3 cellular contexts compared by ENCODE assay signal in the genomic region with DNA sequence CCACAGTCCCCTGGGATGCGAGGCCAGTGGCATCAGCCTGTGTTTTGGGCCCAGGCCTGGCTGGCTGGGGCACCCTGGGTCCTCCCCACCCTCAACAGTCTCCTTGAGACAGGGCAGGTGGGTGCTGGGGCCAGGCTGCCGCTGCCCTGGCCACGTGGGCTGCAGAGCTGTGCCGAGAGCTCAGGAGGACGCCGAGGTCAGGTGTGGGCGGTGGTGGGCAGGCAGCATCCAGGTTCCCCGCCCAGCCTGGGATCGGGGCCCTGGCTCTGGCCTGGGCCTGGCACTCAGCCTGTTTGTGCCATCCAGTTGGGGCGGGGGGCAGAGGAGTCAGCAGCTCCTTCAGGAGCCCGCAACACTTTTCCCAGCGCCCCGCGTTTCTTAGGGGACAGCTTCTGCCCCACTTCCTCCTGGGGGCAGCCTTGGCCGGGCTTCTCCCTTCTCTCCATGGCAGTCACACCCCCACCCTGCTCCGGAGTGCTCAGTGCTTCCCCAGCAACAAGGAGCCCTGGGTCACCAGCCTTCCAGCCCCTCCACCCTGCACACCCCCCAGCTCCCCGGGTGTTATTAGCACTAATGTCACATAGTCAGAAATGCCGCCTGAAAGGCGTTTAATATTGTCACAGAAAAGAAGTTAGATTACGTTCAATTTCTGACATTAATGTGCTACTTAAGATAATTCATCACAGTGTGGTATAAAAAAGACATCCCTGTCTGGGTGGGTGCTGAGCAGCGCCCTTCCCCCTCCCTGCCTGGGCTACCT.
TF ChIP-seq lines count a peak whose summit lies in the region.

No MANE protein-coding gene starts in this region.

TF ChIP-seq in SK-N-SH, 30 proteins besides CTCF, POLR2A, EP300 and RAD21:
- TF ChIP-seq, protein P1, sequence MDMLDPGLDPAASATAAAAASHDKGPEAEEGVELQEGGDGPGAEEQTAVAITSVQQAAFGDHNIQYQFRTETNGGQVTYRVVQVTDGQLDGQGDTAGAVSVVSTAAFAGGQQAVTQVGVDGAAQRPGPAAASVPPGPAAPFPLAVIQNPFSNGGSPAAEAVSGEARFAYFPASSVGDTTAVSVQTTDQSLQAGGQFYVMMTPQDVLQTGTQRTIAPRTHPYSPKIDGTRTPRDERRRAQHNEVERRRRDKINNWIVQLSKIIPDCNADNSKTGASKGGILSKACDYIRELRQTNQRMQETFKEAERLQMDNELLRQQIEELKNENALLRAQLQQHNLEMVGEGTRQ (IDR thresholded peaks at IDR 0.05; ENCODE audit: borderline replicate concordance, low read depth, low read length): no peak
- TF ChIP-seq YY1 (IDR thresholded peaks at IDR 0.05; ENCODE audit: low read depth): no peak
- TF ChIP-seq, protein P2, sequence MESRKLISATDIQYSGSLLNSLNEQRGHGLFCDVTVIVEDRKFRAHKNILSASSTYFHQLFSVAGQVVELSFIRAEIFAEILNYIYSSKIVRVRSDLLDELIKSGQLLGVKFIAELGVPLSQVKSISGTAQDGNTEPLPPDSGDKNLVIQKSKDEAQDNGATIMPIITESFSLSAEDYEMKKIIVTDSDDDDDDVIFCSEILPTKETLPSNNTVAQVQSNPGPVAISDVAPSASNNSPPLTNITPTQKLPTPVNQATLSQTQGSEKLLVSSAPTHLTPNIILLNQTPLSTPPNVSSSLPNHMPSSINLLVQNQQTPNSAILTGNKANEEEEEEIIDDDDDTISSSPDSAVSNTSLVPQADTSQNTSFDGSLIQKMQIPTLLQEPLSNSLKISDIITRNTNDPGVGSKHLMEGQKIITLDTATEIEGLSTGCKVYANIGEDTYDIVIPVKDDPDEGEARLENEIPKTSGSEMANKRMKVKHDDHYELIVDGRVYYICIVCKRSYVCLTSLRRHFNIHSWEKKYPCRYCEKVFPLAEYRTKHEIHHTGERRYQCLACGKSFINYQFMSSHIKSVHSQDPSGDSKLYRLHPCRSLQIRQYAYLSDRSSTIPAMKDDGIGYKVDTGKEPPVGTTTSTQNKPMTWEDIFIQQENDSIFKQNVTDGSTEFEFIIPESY (IDR thresholded peaks at IDR 0.05; ENCODE audit: borderline replicate concordance, low read depth): no peak
- no peak for TF ChIP-seq CHD2 (IDR thresholded peaks at IDR 0.05; ENCODE audit: low read length, partially characterized antibody)
- no peak for TF ChIP-seq GABPA (IDR thresholded peaks at IDR 0.05; ENCODE audit: low read depth)
- TF ChIP-seq FOSL2 (IDR thresholded peaks at IDR 0.05; ENCODE audit: borderline replicate concordance, low read depth): no peak
- TF ChIP-seq TCF12 (IDR thresholded peaks at IDR 0.05): no peak
- TF ChIP-seq MEF2A (IDR thresholded peaks at IDR 0.05; ENCODE audit: borderline replicate concordance, low read depth): no peak
- no peak for TF ChIP-seq FOXJ3 (CRISPR knock-in tag; IDR thresholded peaks at IDR 0.05)
- TF ChIP-seq, protein P3, sequence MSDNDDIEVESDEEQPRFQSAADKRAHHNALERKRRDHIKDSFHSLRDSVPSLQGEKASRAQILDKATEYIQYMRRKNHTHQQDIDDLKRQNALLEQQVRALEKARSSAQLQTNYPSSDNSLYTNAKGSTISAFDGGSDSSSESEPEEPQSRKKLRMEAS (IDR thresholded peaks at IDR 0.05; ENCODE audit: low read depth): no peak
- no peak for TF ChIP-seq NFIC (IDR thresholded peaks at IDR 0.05; ENCODE audit: borderline replicate concordance)
- no peak for TF ChIP-seq SIN3A (IDR thresholded peaks at IDR 0.05; ENCODE audit: borderline replicate concordance, low read depth, low read length)
- TF ChIP-seq NRF1 (IDR thresholded peaks at IDR 0.05; ENCODE audit: low read depth, low read length): no peak

TF ChIP-seq in SK-N-SH treated with all-trans-retinoic acid at 6 μM for 48 hours, 23 proteins besides CTCF, POLR2A, EP300 and RAD21 (continues in another document):
- TF ChIP-seq, protein P4, sequence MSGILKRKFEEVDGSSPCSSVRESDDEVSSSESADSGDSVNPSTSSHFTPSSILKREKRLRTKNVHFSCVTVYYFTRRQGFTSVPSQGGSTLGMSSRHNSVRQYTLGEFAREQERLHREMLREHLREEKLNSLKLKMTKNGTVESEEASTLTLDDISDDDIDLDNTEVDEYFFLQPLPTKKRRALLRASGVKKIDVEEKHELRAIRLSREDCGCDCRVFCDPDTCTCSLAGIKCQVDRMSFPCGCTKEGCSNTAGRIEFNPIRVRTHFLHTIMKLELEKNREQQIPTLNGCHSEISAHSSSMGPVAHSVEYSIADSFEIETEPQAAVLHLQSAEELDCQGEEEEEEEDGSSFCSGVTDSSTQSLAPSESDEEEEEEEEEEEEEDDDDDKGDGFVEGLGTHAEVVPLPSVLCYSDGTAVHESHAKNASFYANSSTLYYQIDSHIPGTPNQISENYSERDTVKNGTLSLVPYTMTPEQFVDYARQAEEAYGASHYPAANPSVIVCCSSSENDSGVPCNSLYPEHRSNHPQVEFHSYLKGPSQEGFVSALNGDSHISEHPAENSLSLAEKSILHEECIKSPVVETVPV (CRISPR knock-in tag; IDR thresholded peaks at IDR 0.05): no peak
- no peak for TF ChIP-seq ZC3H10 (CRISPR knock-in tag; IDR thresholded peaks at IDR 0.05)
- TF ChIP-seq, protein P5, sequence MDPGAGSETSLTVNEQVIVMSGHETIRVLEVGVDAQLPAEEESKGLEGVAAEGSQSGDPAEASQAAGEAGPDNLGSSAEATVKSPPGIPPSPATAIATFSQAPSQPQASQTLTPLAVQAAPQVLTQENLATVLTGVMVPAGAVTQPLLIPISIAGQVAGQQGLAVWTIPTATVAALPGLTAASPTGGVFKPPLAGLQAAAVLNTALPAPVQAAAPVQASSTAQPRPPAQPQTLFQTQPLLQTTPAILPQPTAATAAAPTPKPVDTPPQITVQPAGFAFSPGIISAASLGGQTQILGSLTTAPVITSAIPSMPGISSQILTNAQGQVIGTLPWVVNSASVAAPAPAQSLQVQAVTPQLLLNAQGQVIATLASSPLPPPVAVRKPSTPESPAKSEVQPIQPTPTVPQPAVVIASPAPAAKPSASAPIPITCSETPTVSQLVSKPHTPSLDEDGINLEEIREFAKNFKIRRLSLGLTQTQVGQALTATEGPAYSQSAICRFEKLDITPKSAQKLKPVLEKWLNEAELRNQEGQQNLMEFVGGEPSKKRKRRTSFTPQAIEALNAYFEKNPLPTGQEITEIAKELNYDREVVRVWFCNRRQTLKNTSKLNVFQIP (CRISPR knock-in tag; IDR thresholded peaks at IDR 0.05; ENCODE audit: borderline replicate concordance, low read depth): no peak
- TF ChIP-seq OSR1 (CRISPR knock-in tag; IDR thresholded peaks at IDR 0.05): no peak
- TF ChIP-seq ZFP30 (CRISPR knock-in tag; IDR thresholded peaks at IDR 0.05): no peak
- TF ChIP-seq, protein P6, sequence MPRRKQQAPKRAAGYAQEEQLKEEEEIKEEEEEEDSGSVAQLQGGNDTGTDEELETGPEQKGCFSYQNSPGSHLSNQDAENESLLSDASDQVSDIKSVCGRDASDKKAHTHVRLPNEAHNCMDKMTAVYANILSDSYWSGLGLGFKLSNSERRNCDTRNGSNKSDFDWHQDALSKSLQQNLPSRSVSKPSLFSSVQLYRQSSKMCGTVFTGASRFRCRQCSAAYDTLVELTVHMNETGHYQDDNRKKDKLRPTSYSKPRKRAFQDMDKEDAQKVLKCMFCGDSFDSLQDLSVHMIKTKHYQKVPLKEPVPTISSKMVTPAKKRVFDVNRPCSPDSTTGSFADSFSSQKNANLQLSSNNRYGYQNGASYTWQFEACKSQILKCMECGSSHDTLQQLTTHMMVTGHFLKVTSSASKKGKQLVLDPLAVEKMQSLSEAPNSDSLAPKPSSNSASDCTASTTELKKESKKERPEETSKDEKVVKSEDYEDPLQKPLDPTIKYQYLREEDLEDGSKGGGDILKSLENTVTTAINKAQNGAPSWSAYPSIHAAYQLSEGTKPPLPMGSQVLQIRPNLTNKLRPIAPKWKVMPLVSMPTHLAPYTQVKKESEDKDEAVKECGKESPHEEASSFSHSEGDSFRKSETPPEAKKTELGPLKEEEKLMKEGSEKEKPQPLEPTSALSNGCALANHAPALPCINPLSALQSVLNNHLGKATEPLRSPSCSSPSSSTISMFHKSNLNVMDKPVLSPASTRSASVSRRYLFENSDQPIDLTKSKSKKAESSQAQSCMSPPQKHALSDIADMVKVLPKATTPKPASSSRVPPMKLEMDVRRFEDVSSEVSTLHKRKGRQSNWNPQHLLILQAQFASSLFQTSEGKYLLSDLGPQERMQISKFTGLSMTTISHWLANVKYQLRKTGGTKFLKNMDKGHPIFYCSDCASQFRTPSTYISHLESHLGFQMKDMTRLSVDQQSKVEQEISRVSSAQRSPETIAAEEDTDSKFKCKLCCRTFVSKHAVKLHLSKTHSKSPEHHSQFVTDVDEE (CRISPR knock-in tag; IDR thresholded peaks at IDR 0.05): no peak
- TF ChIP-seq RARB (CRISPR knock-in tag; IDR thresholded peaks at IDR 0.05): no peak
- no peak for TF ChIP-seq GLIS3 (CRISPR knock-in tag; IDR thresholded peaks at IDR 0.05)
- no peak for TF ChIP-seq ZNF70 (CRISPR knock-in tag; IDR thresholded peaks at IDR 0.05)
- no peak for TF ChIP-seq ZNF8 (CRISPR knock-in tag; IDR thresholded peaks at IDR 0.05)

TF ChIP-seq in HEK293, 187 proteins besides CTCF, POLR2A, EP300 and RAD21:
- TF ChIP-seq HOXA7 (CRISPR knock-in tag; IDR thresholded peaks at IDR 0.05; ENCODE audit: borderline replicate concordance) (no peak), RBAK (tag by site-specific recombination; IDR thresholded peaks at IDR 0.05) (no peak), ZFHX2 (tag by site-specific recombination; conservative IDR thresholded peaks at IDR 0.05) (peak; percentile 83), ZFP3 (tag by site-specific recombination; IDR thresholded peaks at IDR 0.05; ENCODE audit: low read depth) (no peak), EGR2 (tag by site-specific recombination; IDR thresholded peaks at IDR 0.05; ENCODE audit: low read depth) (peak; percentile 77), ZNF19 (tag by site-specific recombination; IDR thresholded peaks at IDR 0.05; ENCODE audit: low read depth) (no peak), ZNF169 (tag by site-specific recombination; IDR thresholded peaks at IDR 0.05) (no peak)
- TF ChIP-seq, protein P7, sequence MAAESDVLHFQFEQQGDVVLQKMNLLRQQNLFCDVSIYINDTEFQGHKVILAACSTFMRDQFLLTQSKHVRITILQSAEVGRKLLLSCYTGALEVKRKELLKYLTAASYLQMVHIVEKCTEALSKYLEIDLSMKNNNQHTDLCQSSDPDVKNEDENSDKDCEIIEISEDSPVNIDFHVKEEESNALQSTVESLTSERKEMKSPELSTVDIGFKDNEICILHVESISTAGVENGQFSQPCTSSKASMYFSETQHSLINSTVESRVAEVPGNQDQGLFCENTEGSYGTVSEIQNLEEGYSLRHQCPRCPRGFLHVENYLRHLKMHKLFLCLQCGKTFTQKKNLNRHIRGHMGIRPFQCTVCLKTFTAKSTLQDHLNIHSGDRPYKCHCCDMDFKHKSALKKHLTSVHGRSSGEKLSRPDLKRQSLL (tag by site-specific recombination; IDR thresholded peaks at IDR 0.05): no peak
- TF ChIP-seq, protein P8, sequence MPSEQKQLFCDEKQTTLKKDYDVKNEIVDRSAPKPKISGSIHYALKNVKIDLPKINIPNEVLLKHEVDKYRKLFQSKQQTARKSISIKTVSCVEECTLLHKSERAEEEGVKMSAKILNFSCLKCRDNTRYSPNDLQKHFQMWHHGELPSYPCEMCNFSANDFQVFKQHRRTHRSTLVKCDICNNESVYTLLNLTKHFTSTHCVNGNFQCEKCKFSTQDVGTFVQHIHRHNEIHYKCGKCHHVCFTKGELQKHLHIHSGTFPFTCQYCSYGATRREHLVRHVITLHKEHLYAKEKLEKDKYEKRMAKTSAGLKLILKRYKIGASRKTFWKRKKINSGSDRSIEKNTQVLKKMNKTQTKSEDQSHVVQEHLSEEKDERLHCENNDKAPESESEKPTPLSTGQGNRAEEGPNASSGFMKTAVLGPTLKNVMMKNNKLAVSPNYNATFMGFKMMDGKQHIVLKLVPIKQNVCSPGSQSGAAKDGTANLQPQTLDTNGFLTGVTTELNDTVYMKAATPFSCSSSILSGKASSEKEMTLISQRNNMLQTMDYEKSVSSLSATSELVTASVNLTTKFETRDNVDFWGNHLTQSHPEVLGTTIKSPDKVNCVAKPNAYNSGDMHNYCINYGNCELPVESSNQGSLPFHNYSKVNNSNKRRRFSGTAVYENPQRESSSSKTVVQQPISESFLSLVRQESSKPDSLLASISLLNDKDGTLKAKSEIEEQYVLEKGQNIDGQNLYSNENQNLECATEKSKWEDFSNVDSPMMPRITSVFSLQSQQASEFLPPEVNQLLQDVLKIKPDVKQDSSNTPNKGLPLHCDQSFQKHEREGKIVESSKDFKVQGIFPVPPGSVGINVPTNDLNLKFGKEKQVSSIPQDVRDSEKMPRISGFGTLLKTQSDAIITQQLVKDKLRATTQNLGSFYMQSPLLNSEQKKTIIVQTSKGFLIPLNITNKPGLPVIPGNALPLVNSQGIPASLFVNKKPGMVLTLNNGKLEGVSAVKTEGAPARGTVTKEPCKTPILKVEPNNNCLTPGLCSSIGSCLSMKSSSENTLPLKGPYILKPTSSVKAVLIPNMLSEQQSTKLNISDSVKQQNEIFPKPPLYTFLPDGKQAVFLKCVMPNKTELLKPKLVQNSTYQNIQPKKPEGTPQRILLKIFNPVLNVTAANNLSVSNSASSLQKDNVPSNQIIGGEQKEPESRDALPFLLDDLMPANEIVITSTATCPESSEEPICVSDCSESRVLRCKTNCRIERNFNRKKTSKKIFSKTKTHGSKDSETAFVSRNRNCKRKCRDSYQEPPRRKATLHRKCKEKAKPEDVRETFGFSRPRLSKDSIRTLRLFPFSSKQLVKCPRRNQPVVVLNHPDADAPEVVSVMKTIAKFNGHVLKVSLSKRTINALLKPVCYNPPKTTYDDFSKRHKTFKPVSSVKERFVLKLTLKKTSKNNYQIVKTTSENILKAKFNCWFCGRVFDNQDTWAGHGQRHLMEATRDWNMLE (tag by site-specific recombination; conservative IDR thresholded peaks at IDR 0.05; ENCODE audit: low read depth): no peak
